Comparison of ENCODE assay signal across 21 cellular contexts in genomic region chr9:90098456-90098855, GRCh38.
"Had no signal": no experiment of that assay in that cellular context is flagged by ENCODE, and none has a peak within 500 bp of the region (broad histone marks: within the 10 kb centered on the region; RNA-seq: fewer than 3 reads in every experiment).

No MANE protein-coding gene starts in this region.

- H3K9me3 Mint-ChIP-seq: activated CD4-positive, alpha-beta memory T cell treated with anti-CD3 and anti-CD28 coated beads for 36 hours; activated CD4-positive, alpha-beta T cell treated with anti-CD3 and anti-CD28 coated beads, Interleukin-2, amount 10 ng/mL, durations not matched to agents 24 days and 14 days; immature natural killer cell; mesothelial cell of epicardium; naive thymus-derived CD4-positive, alpha-beta T cell had no signal

- DNase-seq: activated CD4-positive, alpha-beta memory T cell treated with anti-CD3 and anti-CD28 coated beads for 36 hours; activated CD4-positive, alpha-beta T cell treated with anti-CD3 and anti-CD28 coated beads, Interleukin-2, amount 10 ng/mL, durations not matched to agents 24 days and 14 days; activated CD4-positive, CD25-positive, alpha-beta regulatory T cell treated with anti-CD3 and anti-CD28 coated beads, Interleukin-2, amount 50 U/mL, for 72 hours; activated CD8-positive, alpha-beta memory T cell treated with anti-CD3 and anti-CD28 coated beads, Interleukin-2, amount 50 U/mL, for 4 hours; activated gamma-delta T cell; activated naive CD4-positive, alpha-beta T cell treated with anti-CD3 and anti-CD28 coated beads, Interleukin-2, amount 50 U/mL, for 16 hours; activated T-cell treated with anti-CD3 and anti-CD28 coated beads, Interleukin-2, amount 50 U/mL, for 1 hour; amniotic stem cell; brain microvascular endothelial cell; foreskin fibroblast; heart left ventricle; immature natural killer cell; kidney; left colon; mammary epithelial cell; naive thymus-derived CD4-positive, alpha-beta T cell; right lobe of liver; stimulated activated CD4-positive, alpha-beta T cell treated with anti-CD3 and anti-CD28 coated beads, Interleukin-2, amount 100 ng/mL, for 48 hours; stimulated activated naive CD4-positive, alpha-beta T cell treated with Interleukin-2 at 50 U/mL for 16 hours had no signal

- H3K27me3 ChIP-seq: brain microvascular endothelial cell, right lobe of liver, tibial nerve had no signal

- H3K4me1 ChIP-seq: tibial nerve had no signal

- H3K4me3 ChIP-seq: heart left ventricle, right lobe of liver, tibial nerve had no signal

- H3K27ac ChIP-seq: brain microvascular endothelial cell, heart left ventricle, right lobe of liver, tibial nerve had no signal

- H3K27ac Mint-ChIP-seq: activated CD4-positive, alpha-beta memory T cell treated with anti-CD3 and anti-CD28 coated beads for 36 hours; activated CD4-positive, alpha-beta T cell treated with anti-CD3 and anti-CD28 coated beads, Interleukin-2, amount 10 ng/mL, durations not matched to agents 24 days and 14 days; immature natural killer cell; mesothelial cell of epicardium; naive thymus-derived CD4-positive, alpha-beta T cell had no signal

- H3K4me3 Mint-ChIP-seq: activated CD4-positive, alpha-beta memory T cell treated with anti-CD3 and anti-CD28 coated beads for 36 hours; activated CD4-positive, alpha-beta T cell treated with anti-CD3 and anti-CD28 coated beads, Interleukin-2, amount 10 ng/mL, durations not matched to agents 24 days and 14 days; immature natural killer cell; mesothelial cell of epicardium; naive thymus-derived CD4-positive, alpha-beta T cell had no signal

- H3K9me3 ChIP-seq: heart left ventricle, right lobe of liver, tibial nerve had no signal

- ATAC-seq: left colon; naive thymus-derived CD4-positive, alpha-beta T cell; right lobe of liver had no signal

- H3K36me3 ChIP-seq: brain microvascular endothelial cell, heart left ventricle, right lobe of liver, tibial nerve had no signal

- H3K36me3 Mint-ChIP-seq: activated CD4-positive, alpha-beta memory T cell treated with anti-CD3 and anti-CD28 coated beads for 36 hours; immature natural killer cell; mesothelial cell of epicardium; naive thymus-derived CD4-positive, alpha-beta T cell had no signal
